Comparison of ENCODE assay signal across 12 cellular contexts in the genomic region with DNA sequence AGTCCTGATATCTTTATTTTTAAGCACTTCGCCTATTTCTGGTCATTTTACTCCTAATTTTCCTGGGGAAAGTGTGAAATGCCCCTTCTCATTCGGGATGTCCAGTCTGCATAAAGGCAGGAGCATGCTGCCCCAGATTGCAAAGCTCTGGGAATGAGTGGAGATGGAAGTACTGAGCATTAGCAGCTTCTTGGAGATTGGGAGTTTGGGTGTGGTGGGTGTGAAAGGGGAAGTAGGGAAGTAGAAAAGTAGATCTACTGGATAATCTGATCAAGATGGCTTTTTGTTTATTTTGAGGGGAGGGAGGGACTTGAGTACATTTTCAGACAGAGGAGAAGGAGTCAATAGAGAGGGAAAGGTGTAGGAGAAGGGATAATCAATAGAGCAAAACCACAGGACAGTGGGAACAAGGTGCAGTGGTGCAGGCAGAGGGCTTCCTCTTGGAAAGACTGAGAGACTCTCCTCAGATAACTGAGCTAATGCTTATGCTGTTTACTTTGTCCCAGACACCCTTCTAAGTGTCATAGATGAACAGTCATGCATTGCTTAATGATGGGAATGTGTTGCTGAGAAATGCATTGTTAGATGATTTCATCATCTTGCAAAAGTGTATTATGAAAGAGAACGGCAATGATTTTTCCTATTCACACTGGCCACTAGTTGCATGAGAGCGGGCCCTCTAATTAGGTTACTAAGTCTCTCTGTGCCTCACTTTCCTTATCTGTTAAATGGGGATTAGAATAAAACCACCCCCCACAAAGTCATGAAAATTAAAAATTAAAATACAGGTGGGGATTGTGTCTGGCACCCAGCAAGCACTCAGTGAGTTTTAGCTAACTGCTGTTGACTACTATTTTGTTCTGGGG. TPM values are rescaled to one million over a fixed set of nuclear protein-coding genes. Genes with fewer than 3 reads are reported as not detected.
DNase-seq lines count a peak whose midpoint lies in the region; ATAC-seq and TF ChIP-seq lines count a peak whose summit lies in the region.
"Had no signal": no experiment of that assay in that cellular context is flagged by ENCODE, and none has a peak within 500 bp of the region (broad histone marks: within the 10 kb centered on the region; RNA-seq: fewer than 3 reads in every experiment).

No MANE protein-coding gene starts in this region.

- H3K4me1 ChIP-seq in lower lobe of right lung = peaks cover 13% of the 10 kb centered on the region
- H3K4me1 ChIP-seq: parathyroid adenoma had no signal

- H3K9me3 ChIP-seq in AG04450 (ENCODE audit: control insufficient read depth, insufficient read depth, low read length) = peaks cover 3% of the 10 kb centered on the region
- peaks cover 5% of the 10 kb centered on the region; the same call in 1 of the 2 replicates for H3K9me3 ChIP-seq in MG63
- H3K9me3 ChIP-seq in lower lobe of right lung = no peaks in the 10 kb centered on the region

- H3K4me3 Mint-ChIP-seq in chondrocyte (ENCODE audit: unreplicated experiment) (peak overlapping the region; percentile 17), endothelial cell (ENCODE audit: unreplicated experiment) (no peak overlapping the region)
- no peak overlapping the region for H3K4me3 Mint-ChIP-seq in activated naive CD4-positive, alpha-beta T cell treated with anti-CD3 and anti-CD28 coated beads for 36 hours

- H3K36me3 Mint-ChIP-seq in chondrocyte (ENCODE audit: low read depth) = peaks cover 30% of the 10 kb centered on the region
- H3K36me3 Mint-ChIP-seq in activated naive CD4-positive, alpha-beta T cell treated with anti-CD3 and anti-CD28 coated beads for 36 hours (ENCODE audit: low read depth) = no peaks in the 10 kb centered on the region
- H3K36me3 Mint-ChIP-seq in endothelial cell (ENCODE audit: low read depth, unreplicated experiment) = peaks cover 16% of the 10 kb centered on the region

- CTCF ChIA-PET in AG04450 (lab: Charles Lee) = interaction anchor here (1.0 to 1.6 kb wide), 3 partner anchors 9 to 40 kb away, joined by 3 to 6 read pairs (median 5); no protein-coding TSS in a partner anchor
- CTCF ChIA-PET in activated naive CD4-positive, alpha-beta T cell treated with anti-CD3 and anti-CD28 coated beads for 36 hours (lab: Charles Lee) = interaction anchor here (1.0 kb wide), 2 partner anchors 11 to 64 kb away, joined by 4 to 6 read pairs; no protein-coding TSS in a partner anchor

- ATAC-seq in lower lobe of right lung = peak; percentile 68 to 78
- ATAC-seq: activated CD4-positive, CD25-positive, alpha-beta regulatory T cell treated with anti-CD3 and anti-CD28 coated beads, Interleukin-2, amount 50 U/mL, for 24 hours had no signal

- H3K36me3 ChIP-seq in MG63 (peaks cover 24% of the 10 kb centered on the region), lower lobe of right lung (no peaks in the 10 kb centered on the region)

- H3K27me3 Mint-ChIP-seq in chondrocyte (ENCODE audit: low read depth) = no peaks in the 10 kb centered on the region
- H3K27me3 Mint-ChIP-seq in activated naive CD4-positive, alpha-beta T cell treated with anti-CD3 and anti-CD28 coated beads for 36 hours (ENCODE audit: low read depth) = no peaks in the 10 kb centered on the region
- peaks cover 2% of the 10 kb centered on the region for H3K27me3 Mint-ChIP-seq in endothelial cell (ENCODE audit: unreplicated experiment)

- intact Hi-C loops in lower lobe of right lung (cut with DNase I) = no loop called here
- intact Hi-C loops in activated naive CD4-positive, alpha-beta T cell treated with anti-CD3 and anti-CD28 coated beads for 36 hours (cut with micrococcal nuclease) = no loop called here

- H3K27ac Mint-ChIP-seq in chondrocyte (ENCODE audit: unreplicated experiment) = peak overlapping the region; percentile 99
- H3K27ac Mint-ChIP-seq in activated naive CD4-positive, alpha-beta T cell treated with anti-CD3 and anti-CD28 coated beads for 36 hours = no peak overlapping the region
- no peak overlapping the region for H3K27ac Mint-ChIP-seq in endothelial cell (ENCODE audit: unreplicated experiment)

- H3K9me3 Mint-ChIP-seq in chondrocyte (ENCODE audit: low read depth) = peaks cover 3% of the 10 kb centered on the region
- no peaks in the 10 kb centered on the region for H3K9me3 Mint-ChIP-seq in activated naive CD4-positive, alpha-beta T cell treated with anti-CD3 and anti-CD28 coated beads for 36 hours
- peaks cover 6% of the 10 kb centered on the region for H3K9me3 Mint-ChIP-seq in endothelial cell (ENCODE audit: unreplicated experiment)

- H3K27me3 ChIP-seq in AG04450 (ENCODE audit: control insufficient read depth, insufficient read depth, low read length) = no peaks in the 10 kb centered on the region
- no peaks in the 10 kb centered on the region for H3K27me3 ChIP-seq in MG63
- H3K27me3 ChIP-seq in lower lobe of right lung (ENCODE audit: low read depth) = no peaks in the 10 kb centered on the region
- H3K27me3 ChIP-seq: dorsolateral prefrontal cortex had no signal

- H3K4me1 Mint-ChIP-seq in chondrocyte (ENCODE audit: low read depth) = peaks cover 58% of the 10 kb centered on the region
- H3K4me1 Mint-ChIP-seq in activated naive CD4-positive, alpha-beta T cell treated with anti-CD3 and anti-CD28 coated beads for 36 hours (ENCODE audit: low read depth) = peaks cover 3% of the 10 kb centered on the region
- peaks cover 8% of the 10 kb centered on the region for H3K4me1 Mint-ChIP-seq in endothelial cell (ENCODE audit: unreplicated experiment)

- DNase-seq in AG04450 (ENCODE audit: low read depth, low spot score) = peak; percentile 59
- DNase-seq in MG63 = peak; percentile 49
- no peak for DNase-seq in chondrocyte (ENCODE audit: low spot score)
- no peak for DNase-seq in lower lobe of right lung
- no peak for DNase-seq in stimulated activated CD4-positive, alpha-beta T cell treated with anti-CD3 and anti-CD28 coated beads, Interleukin-2, amount 100 ng/mL, for 48 hours
- DNase-seq in activated naive CD4-positive, alpha-beta T cell treated with anti-CD3 and anti-CD28 coated beads for 36 hours = no peak
- DNase-seq in endothelial cell (ENCODE audit: low spot score) = no peak
- DNase-seq in activated T-cell treated with anti-CD3 and anti-CD28 coated beads, Interleukin-2, amount 50 U/mL, for 1 hour = no peak
- DNase-seq: dorsolateral prefrontal cortex, Kasumi-1 had no signal

- TF ChIP-seq CTCF in AG04450 (IDR thresholded peaks at IDR 0.05; ENCODE audit: low read depth, low read length) = no peak
- TF ChIP-seq CTCF in chondrocyte (IDR thresholded peaks at IDR 0.05) = peak; percentile 35
- TF ChIP-seq CTCF in lower lobe of right lung (IDR thresholded peaks at IDR 0.05) = no peak
- no peak for TF ChIP-seq CTCF in endothelial cell (IDR thresholded peaks at IDR 0.05; ENCODE audit: unreplicated experiment)

- POLR2A ChIA-PET in AG04450 (lab: Yijun Ruan, JAX) = interaction anchor here (1.1 kb wide), 2 partner anchors 28 to 74 kb away, joined by 3 to 4 read pairs; a partner anchor contains a TSS

- H3K4me3 ChIP-seq in AG04450 (ENCODE audit: low read depth, low read length) = no peak overlapping the region
- no peak overlapping the region for H3K4me3 ChIP-seq in MG63
- no peak overlapping the region for H3K4me3 ChIP-seq in lower lobe of right lung
- H3K4me3 ChIP-seq: dorsolateral prefrontal cortex had no signal

- H3K27ac ChIP-seq in AG04450 (ENCODE audit: low read depth, low read length) (peak overlapping the region; percentile 42), lower lobe of right lung (no peak overlapping the region)
- H3K27ac ChIP-seq: dorsolateral prefrontal cortex, parathyroid adenoma had no signal

RNA-seq across cellular contexts. Expression of a gene that starts 45.5 kb away (rescaled TPM):
- 15.9 and 16.9 TPM in 2 replicates for polyA plus RNA-seq in AG04450 (2011; rRNA removed)
- 37.7 and 39.9 TPM in 2 replicates for polyA minus RNA-seq in AG04450 (2011; rRNA and poly(A)+ RNA removed)
- total RNA-seq in MG63 (2014; rRNA removed; shearing (Covaris generic); ENCODE audit: low replicate concordance) = 53.5 and 65.4 TPM in 2 replicates
- total RNA-seq in chondrocyte (70.3 to 138 TPM (median 133 TPM) in 3 replicates), lower lobe of right lung (33.6 TPM), endothelial cell (ENCODE audit: unreplicated experiment) (47.8 TPM)
- total RNA-seq in activated naive CD4-positive, alpha-beta T cell treated with anti-CD3 and anti-CD28 coated beads for 36 hours = 1 to 10 TPM; 1.1 TPM

Comparison
In these comparisons a context has a peak if more than half of its experiments do, and no peak if none do; other contexts are left out.
1. DNase-seq: peak in AG04450 (single experiment) and MG63 (single experiment); none in chondrocyte (single experiment), lower lobe of right lung (single experiment), stimulated activated CD4-positive, alpha-beta T cell treated with anti-CD3 and anti-CD28 coated beads, Interleukin-2, amount 100 ng/mL, for 48 hours (0 of 2), activated naive CD4-positive, alpha-beta T cell treated with anti-CD3 and anti-CD28 coated beads for 36 hours (single experiment), endothelial cell (single experiment) and activated T-cell treated with anti-CD3 and anti-CD28 coated beads, Interleukin-2, amount 50 U/mL, for 1 hour (single experiment).
2. RNA of a gene that starts 45.5 kb away (total RNA-seq): 70.3 to 138 TPM in chondrocyte, 53.5 to 65.4 TPM in MG63, 47.8 TPM in endothelial cell (single experiment) and 33.6 TPM in lower lobe of right lung (single experiment); 1.1 TPM in activated naive CD4-positive, alpha-beta T cell treated with anti-CD3 and anti-CD28 coated beads for 36 hours; every median in the first group is over 10 times any median in the second.